Comparison of ENCODE assay signal across 16 cellular contexts in genomic region chr14:67151082-67151666, GRCh38. TPM values are rescaled to one million over a fixed set of nuclear protein-coding genes. Genes with fewer than 3 reads are reported as not detected.
DNase-seq lines count a peak whose midpoint lies in the region; ATAC-seq, FAIRE-seq and TF ChIP-seq lines count a peak whose summit lies in the region.
"Had no signal": no experiment of that assay in that cellular context is flagged by ENCODE, and none has a peak within 500 bp of the region (broad histone marks: within the 10 kb centered on the region; RNA-seq: fewer than 3 reads in every experiment).

No MANE protein-coding gene starts in this region.

- H2BK12ac ChIP-seq in mesenchymal stem cell (ENCODE audit: low read length in 2 of 2), result no peak overlapping the region

- H3K18ac ChIP-seq in IMR-90 (ENCODE audit: low read depth, low read length) (no peak overlapping the region), mesenchymal stem cell (ENCODE audit: low read depth in 1 of 2, low read length in 2 of 2) (no peak overlapping the region)

- H3K4ac ChIP-seq in IMR-90 (ENCODE audit: low read depth, low read length) (no peak overlapping the region), mesenchymal stem cell (ENCODE audit: low read depth in 1 of 2, low read length in 2 of 2) (no peak overlapping the region)

- intact Hi-C loops in IMR-90 (cut with micrococcal nuclease) (no loop called here), mammary epithelial cell (cut with micrococcal nuclease) (no loop called here)

- TF ChIP-seq RAD21 in IMR-90 (IDR thresholded peaks at IDR 0.05; ENCODE audit: low read length), result no peak

- H2AK5ac ChIP-seq in IMR-90 (ENCODE audit: low read depth, low read length), result no peak overlapping the region
- no peak overlapping the region for H2AK5ac ChIP-seq in mesenchymal stem cell (ENCODE audit: low read length, severe bottlenecking)

- peak; percentile 14 for FAIRE-seq in A204.1 (lab: Jason Lieb, UNC)

- no peaks in the 10 kb centered on the region for H3K36me3 ChIP-seq in IMR-90 (ENCODE audit: control insufficient read depth, insufficient read depth, low read length)
- H3K36me3 ChIP-seq in mammary epithelial cell (ENCODE audit: insufficient read depth, low read length), result no peaks in the 10 kb centered on the region
- H3K36me3 ChIP-seq in mesenchymal stem cell (ENCODE audit: control insufficient read depth in 1 of 2, insufficient read depth in 2 of 2, low read depth in 1 of 2, low read length in 2 of 2), result no peaks in the 10 kb centered on the region
- H3K36me3 ChIP-seq: prostate gland had no signal

- no peaks in the 10 kb centered on the region for H4K20me1 ChIP-seq in IMR-90 (ENCODE audit: insufficient read depth, low read length)
- no peaks in the 10 kb centered on the region for H4K20me1 ChIP-seq in mammary epithelial cell (ENCODE audit: insufficient read depth, low read length)

- H3K27me3 Mint-ChIP-seq in T-helper 2 cell treated with Interferon-gamma antibody and Interleukin-4, amounts not matched to agents 5 μg/mL and 100 μg/mL, for 36 hours (ENCODE audit: low read depth), result peaks cover 3% of the 10 kb centered on the region

- dilution Hi-C loops in IMR-90 (cut with HindIII; ENCODE audit: low sequenced_read_pairs, unreplicated experiment), result no loop called here
- dilution Hi-C loops in mammary epithelial cell (cut with HindIII; ENCODE audit: low sequenced_read_pairs), result no loop called here

- H3K27ac Mint-ChIP-seq in T-helper 2 cell treated with Interferon-gamma antibody and Interleukin-4, amounts not matched to agents 5 μg/mL and 100 μg/mL, for 36 hours, result no peak overlapping the region
- H3K27ac Mint-ChIP-seq: activated naive CD4-positive, alpha-beta T cell treated with anti-CD3 and anti-CD28 coated beads, Interleukin-2, amount 50 U/mL, for 72 hours had no signal

- no peak overlapping the region for H2AFZ ChIP-seq in IMR-90 (replicated peaks; ENCODE audit: low read length, poor library complexity)
- H2AFZ ChIP-seq in mammary epithelial cell (ENCODE audit: low read depth, low read length), result no peak overlapping the region
- H2AFZ ChIP-seq in mesenchymal stem cell (ENCODE audit: low read depth, low read length), result no peak overlapping the region

- TF ChIP-seq POLR2A in IMR-90 (IDR thresholded peaks at IDR 0.05; ENCODE audit: low read depth, low read length), result no peak

- in situ Hi-C loops in IMR-90 (cut with MboI; ENCODE audit: low sequenced_read_pairs), result no loop called here
- in situ Hi-C loops in mammary epithelial cell (cut with MboI; ENCODE audit: low sequenced_read_pairs in 2 of 2), result no loop called here

- no peak overlapping the region for H2BK120ac ChIP-seq in IMR-90 (ENCODE audit: low read depth, low read length)
- H2BK120ac ChIP-seq in mesenchymal stem cell (ENCODE audit: low read depth, low read length), result no peak overlapping the region

- no peaks in the 10 kb centered on the region for H3K36me3 Mint-ChIP-seq in T-helper 2 cell treated with Interferon-gamma antibody and Interleukin-4, amounts not matched to agents 5 μg/mL and 100 μg/mL, for 36 hours (ENCODE audit: low read depth)
- H3K36me3 Mint-ChIP-seq: activated naive CD4-positive, alpha-beta T cell treated with anti-CD3 and anti-CD28 coated beads, Interleukin-2, amount 50 U/mL, for 72 hours had no signal

- H3K27me3 ChIP-seq in IMR-90 (ENCODE audit: control insufficient read depth, insufficient read depth, low read length) (no peaks in the 10 kb centered on the region), mammary epithelial cell (ENCODE audit: insufficient read depth, low read length) (no peaks in the 10 kb centered on the region), mesenchymal stem cell (ENCODE audit: control insufficient read depth in 1 of 2, insufficient read depth in 1 of 2, low read length in 2 of 2) (no peaks in the 10 kb centered on the region)

- no CpG with 5 or more reads among the region's 4 CpGs for WGBS in IMR-90 (ENCODE audit: extremely low coverage in 2 of 2, insufficient read length in 1 of 2), 2 experiments
- 97% methylated on average over 4 of the region's 4 CpGs for WGBS in mammary epithelial cell (ENCODE audit: low coverage, missing lambda C conversion rate)
- WGBS in mesenchymal stem cell, result 74% methylated on average over 4 of the region's 4 CpGs

- no peaks in the 10 kb centered on the region for H3K9me1 ChIP-seq in IMR-90 (ENCODE audit: insufficient read depth, low read length)

- H4K5ac ChIP-seq in IMR-90 (ENCODE audit: low read depth, low read length), result no peak overlapping the region

- BruUV-seq in IMR-90 (replicated peaks; lab: Mats Ljungman, UMichigan) (no TSS peak), mammary epithelial cell (replicated peaks; lab: Mats Ljungman, UMichigan) (no TSS peak)

- H2AK9ac ChIP-seq in IMR-90 (replicated peaks; ENCODE audit: low read depth, low read length, poor library complexity), result no peak overlapping the region

- H3K9me3 ChIP-seq in IMR-90 (ENCODE audit: control insufficient read depth, insufficient read depth, low read length) (no peaks in the 10 kb centered on the region), mammary epithelial cell (replicated peaks; ENCODE audit: insufficient read depth, low read length) (no peaks in the 10 kb centered on the region), mesenchymal stem cell (ENCODE audit: control insufficient read depth, low read length) (no peaks in the 10 kb centered on the region)
- H3K9me3 ChIP-seq: prostate gland had no signal

- no peak for ATAC-seq in IMR-90 (ENCODE audit: low read depth)
- ATAC-seq in GM19395 (IDR thresholded peaks at IDR 0.05; ENCODE audit: unreplicated experiment), result no peak
- ATAC-seq: activated naive CD4-positive, alpha-beta T cell treated with anti-CD3 and anti-CD28 coated beads, Interleukin-2, amount 50 U/mL, for 72 hours had no signal

- H4K8ac ChIP-seq in IMR-90 (ENCODE audit: low read depth in 2 of 2, low read length in 2 of 2) (no peak overlapping the region), mesenchymal stem cell (ENCODE audit: low read length) (no peak overlapping the region)

- no peak overlapping the region for H2BK15ac ChIP-seq in IMR-90 (ENCODE audit: low read depth, low read length)
- no peak overlapping the region for H2BK15ac ChIP-seq in mesenchymal stem cell (ENCODE audit: low read depth, poor library complexity, severe bottlenecking)

- no peak for DNase-seq in IMR-90
- no peak for DNase-seq in mammary epithelial cell
- DNase-seq in mesenchymal stem cell, result peak; percentile 7
- DNase-seq in T-helper 2 cell treated with Interferon-gamma antibody and Interleukin-4, amounts not matched to agents 5 μg/mL and 100 μg/mL, for 36 hours (ENCODE audit: low spot score), result no peak
- no peak for DNase-seq in activated CD4-positive, alpha-beta T cell treated with anti-CD3 and anti-CD28 coated beads for 1 hour
- DNase-seq in NCI-H82 treated with DMSO at 0.1 percent for 48 hours (lab: John Stamatoyannopoulos, UW; ENCODE audit: unreplicated experiment), result no peak
- DNase-seq: dermis blood vessel endothelial cell, DMS79 treated with DMSO at 0.1 percent for 48 hours, NCI-H226, T1000 had no signal

- H3K4me1 Mint-ChIP-seq in T-helper 2 cell treated with Interferon-gamma antibody and Interleukin-4, amounts not matched to agents 5 μg/mL and 100 μg/mL, for 36 hours (ENCODE audit: low read depth), result no peaks in the 10 kb centered on the region

- no peak overlapping the region for H2BK20ac ChIP-seq in IMR-90 (ENCODE audit: low read depth, low read length)

- H3K27ac ChIP-seq in IMR-90 (ENCODE audit: insufficient read depth, low read length) (no peak overlapping the region), mammary epithelial cell (ENCODE audit: insufficient read depth, low read depth, low read length) (no peak overlapping the region), mesenchymal stem cell (ENCODE audit: low read length, poor library complexity, severe bottlenecking) (no peak overlapping the region)
- H3K27ac ChIP-seq: prostate gland, RWPE1 had no signal

- no peak overlapping the region for H3K14ac ChIP-seq in IMR-90 (replicated peaks; ENCODE audit: low read depth, low read length)
- no peak overlapping the region for H3K14ac ChIP-seq in mesenchymal stem cell (ENCODE audit: low read length in 2 of 2)

- no peak overlapping the region for H4K91ac ChIP-seq in IMR-90 (ENCODE audit: insufficient read depth, low read depth, low read length)
- H4K91ac ChIP-seq in mesenchymal stem cell (ENCODE audit: low read length), result no peak overlapping the region

- no peak overlapping the region for H3K4me2 ChIP-seq in IMR-90 (ENCODE audit: low read depth, low read length)
- no peak overlapping the region for H3K4me2 ChIP-seq in mammary epithelial cell (ENCODE audit: insufficient read depth, low read depth, low read length)
- H3K4me2 ChIP-seq in mesenchymal stem cell (ENCODE audit: low read length, poor library complexity, severe bottlenecking), result no peak overlapping the region

- no peak overlapping the region for H3K4me3 Mint-ChIP-seq in T-helper 2 cell treated with Interferon-gamma antibody and Interleukin-4, amounts not matched to agents 5 μg/mL and 100 μg/mL, for 36 hours

- no peaks in the 10 kb centered on the region for H3K9me3 Mint-ChIP-seq in T-helper 2 cell treated with Interferon-gamma antibody and Interleukin-4, amounts not matched to agents 5 μg/mL and 100 μg/mL, for 36 hours
- H3K9me3 Mint-ChIP-seq: activated naive CD4-positive, alpha-beta T cell treated with anti-CD3 and anti-CD28 coated beads, Interleukin-2, amount 50 U/mL, for 72 hours had no signal

- H3K23ac ChIP-seq in IMR-90 (ENCODE audit: low read depth, low read length) (no peak overlapping the region), mesenchymal stem cell (ENCODE audit: low read length in 2 of 2) (no peak overlapping the region)

- H3K79me2 ChIP-seq in mammary epithelial cell (ENCODE audit: insufficient read depth, low read length), result no peaks in the 10 kb centered on the region

- H3K4me3 ChIP-seq in IMR-90 (ENCODE audit: insufficient read depth, low read depth, low read length) (no peak overlapping the region), mammary epithelial cell (replicated peaks in 1 of 3; ENCODE audit: insufficient read depth in 1 of 3, low read depth in 2 of 3, low read length in 3 of 3) (no peak overlapping the region), mesenchymal stem cell (ENCODE audit: insufficient read depth in 1 of 2, low read depth in 1 of 2, low read length in 2 of 2) (no peak overlapping the region)
- H3K4me3 ChIP-seq: prostate gland had no signal

- no peak overlapping the region for H3K9ac ChIP-seq in IMR-90 (ENCODE audit: low read depth, low read length)
- no peak overlapping the region for H3K9ac ChIP-seq in mammary epithelial cell (ENCODE audit: insufficient read depth, low read length)
- no peak overlapping the region for H3K9ac ChIP-seq in mesenchymal stem cell (ENCODE audit: low read length)

- POLR2A ChIA-PET in IMR-90 (lab: Charles Lee; ENCODE audit: unreplicated experiment), result no interaction called here

- TF ChIP-seq CTCF in IMR-90 (conservative IDR thresholded peaks at IDR 0.05; ENCODE audit: low read depth, low read length), result peak; percentile 23; the same call in 1 of the 2 replicates
- TF ChIP-seq CTCF in mammary epithelial cell (conservative IDR thresholded peaks at IDR 0.05 in 1 of 2, IDR thresholded peaks at IDR 0.05 in 1 of 2; ENCODE audit: extremely low read depth in 1 of 2, insufficient read depth in 1 of 2, low read depth in 1 of 2, low read length in 2 of 2), result peak; percentile 12 to 20

- no peaks in the 10 kb centered on the region for H3K4me1 ChIP-seq in IMR-90 (ENCODE audit: control insufficient read depth, insufficient read depth, low read length)
- H3K4me1 ChIP-seq in mammary epithelial cell (ENCODE audit: insufficient read depth, low read length), result no peaks in the 10 kb centered on the region
- peaks cover 2% of the 10 kb centered on the region for H3K4me1 ChIP-seq in mesenchymal stem cell (ENCODE audit: control insufficient read depth, insufficient read depth, low read depth, low read length)
- H3K4me1 ChIP-seq: prostate gland had no signal

- CTCF ChIA-PET in IMR-90 (lab: Yijun Ruan, JAX) (no interaction called here), mammary epithelial cell (lab: Charles Lee; ENCODE audit: low non-redundant PET) (no interaction called here)

- H2BK5ac ChIP-seq in IMR-90 (ENCODE audit: low read depth, low read length, poor library complexity, severe bottlenecking) (no peak overlapping the region), mesenchymal stem cell (ENCODE audit: low read depth, low read length, poor library complexity, severe bottlenecking) (no peak overlapping the region)

- H3K79me1 ChIP-seq in IMR-90 (ENCODE audit: low read depth in 1 of 2, low read length in 2 of 2), result no peaks in the 10 kb centered on the region
- H3K79me1 ChIP-seq in mesenchymal stem cell (replicated peaks; ENCODE audit: low read length, poor library complexity, severe bottlenecking), result no peaks in the 10 kb centered on the region

- no peak overlapping the region for H3K56ac ChIP-seq in IMR-90 (ENCODE audit: extremely low read depth, insufficient read depth, low read length)

RNA-seq across cellular contexts. Expression of gene GARIN2, which starts 38.1 kb away (rescaled TPM):
- total RNA-seq in IMR-90 (2012; rRNA removed) (not detected in 2 replicates), mammary epithelial cell (not detected)
- polyA plus RNA-seq in IMR-90 (2012; rRNA removed) (not detected in 2 replicates), mammary epithelial cell (not detected)
- polyA plus RNA-seq in IMR-90 (2012; cell fraction: cytosol; rRNA removed), result not detected in 2 replicates
- 0.10 TPM in 2 replicates for polyA plus RNA-seq in IMR-90 (2012; cell fraction: nucleus; rRNA removed; ENCODE audit: low replicate concordance)
- not detected for polyA minus RNA-seq in mammary epithelial cell
- 0.41 TPM for polyA plus RNA-seq in mesenchymal stem cell (2013, experiment 1 of 2)
- 0.44 TPM for polyA plus RNA-seq in mesenchymal stem cell (2013, experiment 2 of 2)
- total RNA-seq: activated naive CD4-positive, alpha-beta T cell treated with anti-CD3 and anti-CD28 coated beads, Interleukin-2, amount 50 U/mL, for 72 hours; dermis blood vessel endothelial cell; lung microvascular endothelial cell; prostate gland had no signal
